In the genomic region with DNA sequence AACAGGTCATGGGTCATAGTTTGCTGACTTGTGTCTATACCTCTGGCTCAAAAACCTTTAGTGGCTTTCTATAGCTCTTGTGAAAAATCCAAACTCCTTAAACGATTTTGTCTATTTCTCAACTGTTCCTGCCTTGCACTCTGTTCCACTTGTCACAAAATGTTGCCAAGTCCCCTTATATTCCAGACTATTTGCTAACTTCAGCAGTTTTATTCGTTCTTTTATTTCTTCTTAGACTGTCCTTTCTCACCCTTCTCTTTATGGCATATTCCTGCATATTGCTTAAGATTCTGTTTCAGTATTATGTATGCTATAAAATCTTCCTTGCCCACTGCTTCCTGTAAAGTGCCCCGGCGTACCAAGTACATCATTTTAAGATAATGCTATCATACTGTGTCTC, we compare ENCODE assay signal across 31 cellular contexts.
"Had no signal": no experiment of that assay in that cellular context is flagged by ENCODE, and none has a peak within 500 bp of the region (broad histone marks: within the 10 kb centered on the region; RNA-seq: fewer than 3 reads in every experiment).

No MANE protein-coding gene starts in this region.

- H3K9me3 ChIP-seq: esophagus muscularis mucosa, gastrocnemius medialis had no signal

- H3K27me3 ChIP-seq: brain microvascular endothelial cell, esophagus muscularis mucosa, foreskin keratinocyte, gastrocnemius medialis, heart right ventricle had no signal

- DNase-seq: activated B cell treated with CpG ODN at 0.5 μM for 24 hours; activated CD4-positive, alpha-beta T cell treated with anti-CD3 and anti-CD28 coated beads for 48 hours; activated CD4-positive, alpha-beta T cell treated with anti-CD3 and anti-CD28 coated beads, Interleukin-2, amount 50 U/mL, for 1 hour; activated CD4-positive, alpha-beta T cell treated with anti-CD3 and anti-CD28 coated beads, Interleukin-2, amount 50 U/mL, for 48 hours; activated CD8-positive, alpha-beta memory T cell treated with anti-CD3 and anti-CD28 coated beads for 24 hours; activated CD8-positive, alpha-beta T cell treated with anti-CD3 and anti-CD28 coated beads for 36 hours; activated effector memory CD4-positive, alpha-beta T cell treated with Interleukin-2 at 50 U/mL for 16 hours; activated gamma-delta T cell treated with Interleukin-2 at 50 U/mL for 16 hours; activated naive CD4-positive, alpha-beta T cell treated with anti-CD3 and anti-CD28 coated beads, Interleukin-2, amount 50 U/mL, for 16 hours; activated naive CD4-positive, alpha-beta T cell treated with Interleukin-2 at 50 U/mL for 16 hours; activated T-cell treated with anti-CD3 and anti-CD28 coated beads, Interleukin-2, amount 50 U/mL, for 4 hours; amniotic stem cell; anterior cingulate cortex; brain microvascular endothelial cell; cortex of kidney; dermis blood vessel endothelial cell; effector CD4-positive, alpha-beta T cell; effector memory CD8-positive, alpha-beta T cell; erythroblast; foreskin keratinocyte; gastrocnemius medialis; glutamatergic neuron; heart right ventricle; T-helper 17 cell; T1000; WERI-Rb-1 had no signal

- H3K27me3 Mint-ChIP-seq: activated B cell treated with CpG ODN at 0.5 μM for 24 hours; activated CD8-positive, alpha-beta T cell treated with anti-CD3 and anti-CD28 coated beads for 36 hours; activated naive CD8-positive, alpha-beta T cell; activated T-helper 17 cell treated with anti-CD3 and anti-CD28 coated beads, Interleukin-2, amount 50 U/mL, for 72 hours; effector memory CD8-positive, alpha-beta T cell; T-helper 17 cell had no signal

- ATAC-seq: activated CD4-positive, CD25-positive, alpha-beta regulatory T cell treated with anti-CD3 and anti-CD28 coated beads, Interleukin-2, amount 50 U/mL, for 24 hours; activated CD8-positive, alpha-beta T cell treated with anti-CD3 and anti-CD28 coated beads for 36 hours; activated T-cell treated with anti-CD3 and anti-CD28 coated beads, Interleukin-2, amount 50 U/mL, for 4 hours; activated T-helper 17 cell treated with anti-CD3 and anti-CD28 coated beads, Interleukin-2, amount 50 U/mL, for 72 hours; effector memory CD8-positive, alpha-beta T cell; foreskin keratinocyte; gastrocnemius medialis; heart right ventricle; T-helper 17 cell had no signal

- H3K27ac ChIP-seq: brain microvascular endothelial cell, esophagus muscularis mucosa, foreskin keratinocyte, gastrocnemius medialis, heart right ventricle, WERI-Rb-1 had no signal

- H3K9me3 Mint-ChIP-seq: activated B cell treated with CpG ODN at 0.5 μM for 24 hours; activated T-helper 17 cell treated with anti-CD3 and anti-CD28 coated beads, Interleukin-2, amount 50 U/mL, for 72 hours; effector memory CD8-positive, alpha-beta T cell had no signal

- H3K4me3 Mint-ChIP-seq: activated B cell treated with CpG ODN at 0.5 μM for 24 hours; activated CD8-positive, alpha-beta T cell treated with anti-CD3 and anti-CD28 coated beads for 36 hours; activated naive CD8-positive, alpha-beta T cell; activated T-cell treated with anti-CD3 and anti-CD28 coated beads, Interleukin-2, amount 50 U/mL, for 4 hours; activated T-helper 17 cell treated with anti-CD3 and anti-CD28 coated beads, Interleukin-2, amount 50 U/mL, for 72 hours; effector memory CD8-positive, alpha-beta T cell; T-helper 17 cell; T-helper 2 cell treated with Interferon-gamma antibody and Interleukin-4, amounts not matched to agents 5 μg/mL and 100 μg/mL, for 36 hours had no signal

- H3K27ac Mint-ChIP-seq: activated B cell treated with CpG ODN at 0.5 μM for 24 hours; activated CD8-positive, alpha-beta T cell treated with anti-CD3 and anti-CD28 coated beads for 36 hours; activated naive CD8-positive, alpha-beta T cell; activated T-helper 17 cell treated with anti-CD3 and anti-CD28 coated beads, Interleukin-2, amount 50 U/mL, for 72 hours; effector memory CD8-positive, alpha-beta T cell; T-helper 17 cell; T-helper 2 cell treated with Interferon-gamma antibody and Interleukin-4, amounts not matched to agents 5 μg/mL and 100 μg/mL, for 36 hours had no signal

- H3K4me3 ChIP-seq: esophagus muscularis mucosa, gastrocnemius medialis, heart right ventricle had no signal

- H3K36me3 ChIP-seq: brain microvascular endothelial cell, esophagus muscularis mucosa, gastrocnemius medialis, heart right ventricle, WERI-Rb-1 had no signal

- H3K4me1 Mint-ChIP-seq: activated B cell treated with CpG ODN at 0.5 μM for 24 hours; activated T-helper 17 cell treated with anti-CD3 and anti-CD28 coated beads, Interleukin-2, amount 50 U/mL, for 72 hours had no signal

- H3K4me1 ChIP-seq: foreskin keratinocyte had no signal
